8 cellular contexts compared by ENCODE assay signal in genomic region chr10:92087750-92088395, GRCh38.
DNase-seq lines count a peak whose midpoint lies in the region; ATAC-seq and TF ChIP-seq lines count a peak whose summit lies in the region.

No MANE protein-coding gene starts in this region.

- peaks cover 0 to 15% (median 8%) of the 10 kb centered on the region in 6 donors for H3K4me1 ChIP-seq in spleen

- no peaks in the 10 kb centered on the region for H3K36me3 Mint-ChIP-seq in T-helper 17 cell (ENCODE audit: low read depth)

- H3K27ac Mint-ChIP-seq in T-helper 17 cell = no peak overlapping the region

- no peak overlapping the region for H3K4me3 ChIP-seq in spleen

- TF ChIP-seq CTCF in 22Rv1 (IDR thresholded peaks at IDR 0.05) = peak; percentile 87
- TF ChIP-seq CTCF in spleen (IDR thresholded peaks at IDR 0.05 in 8 of 11, conservative IDR thresholded peaks at IDR 0.05 in 3 of 11) = peak; percentile 49 to 94 (median 74)

- no peak overlapping the region for H3K4me3 Mint-ChIP-seq in T-helper 17 cell

- H3K4me1 Mint-ChIP-seq in T-helper 17 cell = peaks cover 4% of the 10 kb centered on the region

- peak; percentile 90 for DNase-seq in NCI-H146 (lab: John Stamatoyannopoulos, UW)
- peak in 2 of 3 donors; percentile 10 to 31 for DNase-seq in T-helper 17 cell
- peak; percentile 90 for DNase-seq in astrocyte of the hippocampus (ENCODE audit: low read depth, low spot score)
- DNase-seq in hypothalamus (lab: John Stamatoyannopoulos, UW) = peak in 39 of 51 donors; percentile 2 to 75 (median 40)
- DNase-seq in spleen = no peak

- ATAC-seq in GM18498 (IDR thresholded peaks at IDR 0.05; ENCODE audit: unreplicated experiment) (peak; percentile 86), HG02870 (IDR thresholded peaks at IDR 0.05; ENCODE audit: unreplicated experiment) (peak; percentile 81), T-helper 17 cell (peak; percentile 97)

- no peaks in the 10 kb centered on the region for H3K36me3 ChIP-seq in spleen

- 17 to 20% (median 19%) methylated on average over 7 of the region's 7 CpGs for WGBS in spleen, 5 donors

- no peaks in the 10 kb centered on the region for H3K27me3 ChIP-seq in spleen (replicated peaks in 1 of 7)

- no peaks in the 10 kb centered on the region for H3K9me3 ChIP-seq in T-helper 17 cell (ENCODE audit: control insufficient read depth, low read length, poor library complexity, severe bottlenecking)
- H3K9me3 ChIP-seq in spleen = no peaks in the 10 kb centered on the region

- no peaks in the 10 kb centered on the region for H3K27me3 Mint-ChIP-seq in T-helper 17 cell

- TF ChIP-seq POLR2A in spleen (IDR thresholded peaks at IDR 0.05) = no peak

- no peak overlapping the region for H3K27ac ChIP-seq in 22Rv1
- no peak overlapping the region for H3K27ac ChIP-seq in spleen

- intact Hi-C loops in spleen (cut with DNase I; ENCODE audit: low total_unique reads) = loop anchor here (2.0 to 5.0 kb wide), 2 partner anchors 204 to 347 kb away; partner anchors contain the start of genes CPEB3 and MARCHF5
